8 cellular contexts compared by ENCODE assay signal in genomic region chr16:87895641-87896141, GRCh38. TPM values are rescaled to one million over a fixed set of nuclear protein-coding genes. Genes with fewer than 3 reads are reported as not detected.
A peak's percentile ranks its signal among the peaks of the same experiment; 100 is the strongest.
DNase-seq lines count a peak whose midpoint lies in the region; ATAC-seq and TF ChIP-seq lines count a peak whose summit lies in the region.

No MANE protein-coding gene starts in this region.

- intact Hi-C loops in dorsolateral prefrontal cortex (cut with DNase I), result no loop called here

- peaks cover 0 to 2% (median 0%) of the 10 kb centered on the region in 45 donors for H3K27me3 ChIP-seq in dorsolateral prefrontal cortex

- no peak for TF ChIP-seq CTCF in dorsolateral prefrontal cortex (IDR thresholded peaks at IDR 0.05 in 54 of 56, conservative IDR thresholded peaks at IDR 0.05 in 2 of 56; ENCODE audit: low read depth in 1 of 56, partially characterized antibody in 56 of 56)

- DNase-seq in activated CD4-positive, alpha-beta T cell treated with anti-CD3 and anti-CD28 coated beads for 4 hours, result peak; percentile 80 to 86
- DNase-seq in dorsolateral prefrontal cortex (peak in 8 of 10 donors; percentile 43 to 88 (median 71)), NCI-H1105 (lab: John Stamatoyannopoulos, UW) (no peak), NAMALWA (ENCODE audit: low spot score) (no peak)
- peak; percentile 76 for DNase-seq in stimulated activated CD4-positive, alpha-beta T cell treated with anti-CD3 and anti-CD28 coated beads, Interleukin-4, amount 100 ng/mL, for 1 hour

- peak overlapping the region in 50 of 59 donors; percentile 9 to 88 (median 72) for H3K27ac ChIP-seq in dorsolateral prefrontal cortex

- no peak overlapping the region for H3K4me3 ChIP-seq in dorsolateral prefrontal cortex

- ATAC-seq in GM18502 (IDR thresholded peaks at IDR 0.05; ENCODE audit: poor library complexity, unreplicated experiment), result peak; percentile 76
- ATAC-seq in HG03108 (IDR thresholded peaks at IDR 0.05; ENCODE audit: unreplicated experiment), result peak; percentile 76
- no peak for ATAC-seq in GM19463 (IDR thresholded peaks at IDR 0.05; ENCODE audit: unreplicated experiment)

RNA-seq across cellular contexts. Expression of gene SLC7A5, which starts 26.4 kb away (rescaled TPM):
- total RNA-seq in dorsolateral prefrontal cortex, result 100 to 1,000 TPM in 16 of 120 experiments, 10 to 100 TPM in 104; 37.8 to 157 (median 74.3) TPM

RNA-seq across cellular contexts. Expression of gene CA5A, which starts 40.6 kb away (rescaled TPM):
- 1 to 10 TPM in 22 of 120 experiments, under 1 TPM in 64, not detected in 34; 0.06 to 2.7 (median 0.56) TPM for total RNA-seq in dorsolateral prefrontal cortex

RNA-seq across cellular contexts. Expression of gene BANP, which starts 55.5 kb away (rescaled TPM):
- 10 to 100 TPM; 17.6 to 85.0 (median 34.7) TPM for total RNA-seq in dorsolateral prefrontal cortex

Comparison
In these comparisons a context has a peak if more than half of its experiments do, and no peak if none do; other contexts are left out.
1. DNase-seq: peak in activated CD4-positive, alpha-beta T cell treated with anti-CD3 and anti-CD28 coated beads for 4 hours (2 of 2), dorsolateral prefrontal cortex (8 of 10) and stimulated activated CD4-positive, alpha-beta T cell treated with anti-CD3 and anti-CD28 coated beads, Interleukin-4, amount 100 ng/mL, for 1 hour (single experiment); none in NCI-H1105 (single experiment) and NAMALWA (single experiment).